Comparison of ENCODE assay signal across 19 cellular contexts in the genomic region with DNA sequence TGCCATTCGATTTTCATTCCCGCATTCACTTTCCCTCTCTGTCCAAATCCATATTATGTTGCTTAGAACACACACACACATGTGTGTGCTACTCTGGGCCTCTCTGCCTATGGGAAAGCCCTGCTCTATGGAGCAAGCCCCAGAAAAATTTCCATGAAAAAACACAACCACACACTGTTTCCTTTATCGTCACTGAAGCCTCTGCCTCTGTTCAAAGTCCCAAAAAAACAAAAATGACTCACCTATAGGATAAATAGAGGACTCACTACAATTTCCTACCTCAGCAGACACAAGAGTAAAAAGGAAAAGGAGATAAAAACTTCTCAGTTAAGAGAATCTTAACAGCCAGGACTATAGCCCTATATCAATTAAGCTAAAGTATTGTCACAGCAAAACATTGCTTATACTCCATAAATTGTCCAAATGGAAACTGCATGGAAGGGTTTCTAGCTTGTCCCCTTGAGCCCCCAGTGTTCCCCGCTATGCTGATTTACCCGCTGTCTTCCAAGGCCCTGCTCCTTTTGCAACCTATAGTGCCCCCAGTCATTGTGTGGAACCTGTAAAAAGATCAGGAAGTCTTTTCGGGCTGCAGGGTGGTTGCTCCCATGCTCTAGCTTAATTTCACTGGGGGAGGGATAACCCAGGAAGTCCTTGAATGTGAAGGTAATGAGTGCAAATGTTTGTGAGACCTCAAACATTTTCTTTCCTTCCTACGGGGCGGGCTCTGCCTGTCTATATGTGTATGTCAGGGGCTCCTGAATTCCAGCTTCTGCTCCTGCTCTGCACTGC.
"Had no signal": no experiment of that assay in that cellular context is flagged by ENCODE, and none has a peak within 500 bp of the region (broad histone marks: within the 10 kb centered on the region; RNA-seq: fewer than 3 reads in every experiment).

No MANE protein-coding gene starts in this region.

- H3K4me3 Mint-ChIP-seq: activated CD8-positive, alpha-beta memory T cell treated with anti-CD3 and anti-CD28 coated beads, Interleukin-2, amount 10 ng/mL, durations not matched to agents 7 days and 5 days; activated naive CD8-positive, alpha-beta T cell treated with anti-CD3 and anti-CD28 coated beads for 36 hours; activated T-cell treated with anti-CD3 and anti-CD28 coated beads, Interleukin-2, amount 50 U/mL, for 4 hours; nephron had no signal

- H3K4me1 Mint-ChIP-seq: nephron had no signal

- H3K27me3 ChIP-seq: breast epithelium, right lobe of liver had no signal

- H3K36me3 ChIP-seq: breast epithelium, right lobe of liver, spleen had no signal

- H3K4me1 ChIP-seq: breast epithelium, psoas muscle had no signal

- ATAC-seq: activated CD8-positive, alpha-beta memory T cell treated with anti-CD3 and anti-CD28 coated beads, Interleukin-2, amount 10 ng/mL, durations not matched to agents 7 days and 5 days; activated T-cell treated with anti-CD3 and anti-CD28 coated beads, Interleukin-2, amount 50 U/mL, for 4 hours; left lobe of liver; psoas muscle had no signal

- H3K36me3 Mint-ChIP-seq: activated CD8-positive, alpha-beta memory T cell treated with anti-CD3 and anti-CD28 coated beads, Interleukin-2, amount 10 ng/mL, durations not matched to agents 7 days and 5 days; activated naive CD8-positive, alpha-beta T cell treated with anti-CD3 and anti-CD28 coated beads for 36 hours had no signal

- H3K27ac Mint-ChIP-seq: activated CD8-positive, alpha-beta memory T cell treated with anti-CD3 and anti-CD28 coated beads, Interleukin-2, amount 10 ng/mL, durations not matched to agents 7 days and 5 days; activated naive CD8-positive, alpha-beta T cell treated with anti-CD3 and anti-CD28 coated beads for 36 hours; nephron had no signal

- DNase-seq: activated CD4-positive, alpha-beta T cell treated with anti-CD3 and anti-CD28 coated beads for 1 hour; activated CD4-positive, alpha-beta T cell treated with anti-CD3 and anti-CD28 coated beads, Interleukin-2, amount 50 U/mL, for 48 hours; activated CD8-positive, alpha-beta memory T cell treated with anti-CD3 and anti-CD28 coated beads, Interleukin-2, amount 10 ng/mL, durations not matched to agents 7 days and 5 days; activated gamma-delta T cell; activated naive CD8-positive, alpha-beta T cell treated with anti-CD3 and anti-CD28 coated beads for 36 hours; activated T-cell treated with anti-CD3 and anti-CD28 coated beads, Interleukin-2, amount 50 U/mL, for 4 hours; aorta; foreskin melanocyte; psoas muscle; right lobe of liver; spleen; stimulated activated CD4-positive, alpha-beta T cell treated with anti-CD3 and anti-CD28 coated beads, Interleukin-2, amount 100 ng/mL, for 24 hours; stimulated activated naive CD4-positive, alpha-beta T cell; substantia nigra; SW 1271; trophoblast cell had no signal

- H3K27ac ChIP-seq: breast epithelium, psoas muscle, right lobe of liver, spleen had no signal

- H3K9me3 Mint-ChIP-seq: activated naive CD8-positive, alpha-beta T cell treated with anti-CD3 and anti-CD28 coated beads for 36 hours; activated T-cell treated with anti-CD3 and anti-CD28 coated beads, Interleukin-2, amount 50 U/mL, for 4 hours; nephron had no signal

- H3K9me3 ChIP-seq: breast epithelium, psoas muscle, right lobe of liver, spleen had no signal

- H3K27me3 Mint-ChIP-seq: activated CD8-positive, alpha-beta memory T cell treated with anti-CD3 and anti-CD28 coated beads, Interleukin-2, amount 10 ng/mL, durations not matched to agents 7 days and 5 days had no signal

- H3K4me3 ChIP-seq: breast epithelium, psoas muscle, right lobe of liver, spleen had no signal
